Comparison of ENCODE assay signal across 8 cellular contexts in the genomic region with DNA sequence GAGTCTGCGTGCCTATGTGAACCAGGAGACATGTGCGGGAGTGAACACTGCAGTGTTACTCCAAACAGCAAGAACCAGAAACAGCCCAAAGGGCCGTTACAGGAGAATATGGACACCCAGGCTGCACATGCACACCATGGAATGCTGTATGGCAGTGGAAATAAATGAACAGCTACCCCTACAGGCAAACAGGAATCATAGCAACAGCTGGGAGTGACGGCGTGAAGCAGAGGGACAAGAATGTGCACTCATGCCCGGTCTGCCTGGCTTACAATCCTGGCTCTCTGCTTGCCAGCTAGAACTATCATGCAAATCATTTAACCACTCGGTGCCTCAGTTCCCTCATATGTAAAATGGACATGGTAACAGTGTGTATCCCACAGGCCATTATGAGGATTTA. TPM values are rescaled to one million over a fixed set of nuclear protein-coding genes. Genes with fewer than 3 reads are reported as not detected.
A peak's percentile ranks its signal among the peaks of the same experiment; 100 is the strongest.
DNase-seq lines count a peak whose midpoint lies in the region; ATAC-seq, FAIRE-seq and TF ChIP-seq lines count a peak whose summit lies in the region.

No MANE protein-coding gene starts in this region.

- no peak overlapping the region for H3K9ac ChIP-seq in endothelial cell of umbilical vein (replicated peaks; ENCODE audit: extremely low read depth, insufficient read depth, low read length)

- peak; percentile 27 for ATAC-seq in activated CD8-positive, alpha-beta T cell treated with anti-CD3 and anti-CD28 coated beads for 36 hours
- ATAC-seq in activated CD8-positive, alpha-beta T cell treated with anti-CD3 and anti-CD28 coated beads, Interleukin-2, amount 10 ng/mL, durations not matched to agents 7 days and 5 days = no peak
- ATAC-seq in naive B cell (ENCODE audit: low read depth in 2 of 2) (peak; percentile 30 to 36), HG03460 (IDR thresholded peaks at IDR 0.05; ENCODE audit: unreplicated experiment) (no peak)

- CTCF ChIA-PET in activated CD8-positive, alpha-beta T cell treated with anti-CD3 and anti-CD28 coated beads for 36 hours (lab: Charles Lee) = interaction anchor here (0.7 to 2.0 kb wide), 6 partner anchors 10 to 64 kb away, joined by 3 to 6 read pairs (median 3); no protein-coding TSS in a partner anchor
- CTCF ChIA-PET in activated CD8-positive, alpha-beta T cell treated with anti-CD3 and anti-CD28 coated beads, Interleukin-2, amount 10 ng/mL, durations not matched to agents 7 days and 5 days (lab: Charles Lee) = no interaction called here
- CTCF ChIA-PET in endothelial cell of umbilical vein (lab: Charles Lee) = interaction anchor here (0.7 to 1.6 kb wide), 7 partner anchors 27 to 458 kb away, joined by 3 to 8 read pairs (median 3); partner anchors contain the start of genes TFE3 and WDR45
- CTCF ChIA-PET in PC-9 (lab: Charles Lee) = no interaction called here

- H3K27ac ChIP-seq in endothelial cell of umbilical vein (ENCODE audit: insufficient read depth, low read depth, low read length) (no peak overlapping the region), PC-9 (no peak overlapping the region)
- H3K27ac ChIP-seq in effector memory CD4-positive, alpha-beta T cell (ENCODE audit: insufficient read depth, low read length, poor library complexity, severe bottlenecking) = no peak overlapping the region

- H3K36me3 Mint-ChIP-seq in activated CD8-positive, alpha-beta T cell treated with anti-CD3 and anti-CD28 coated beads for 36 hours (ENCODE audit: low read depth) = peaks cover 4% of the 10 kb centered on the region
- H3K36me3 Mint-ChIP-seq in activated CD8-positive, alpha-beta T cell treated with anti-CD3 and anti-CD28 coated beads, Interleukin-2, amount 10 ng/mL, durations not matched to agents 7 days and 5 days (ENCODE audit: low read depth) = peaks cover 11% of the 10 kb centered on the region
- H3K36me3 Mint-ChIP-seq in naive B cell = peaks cover 0 to 8% of the 10 kb centered on the region in 2 donors

- H3K27me3 ChIP-seq in endothelial cell of umbilical vein (ENCODE audit: control insufficient read depth in 2 of 2, insufficient read depth in 2 of 2, low read length in 2 of 2) (no peaks in the 10 kb centered on the region), PC-9 (ENCODE audit: insufficient read depth, low read depth) (no peaks in the 10 kb centered on the region)
- H3K27me3 ChIP-seq in effector memory CD4-positive, alpha-beta T cell (replicated peaks; ENCODE audit: control insufficient read depth, insufficient read depth, low read length, poor library complexity, severe bottlenecking) = no peaks in the 10 kb centered on the region

- H3K4me3 ChIP-seq in endothelial cell of umbilical vein (replicated peaks in 1 of 3; ENCODE audit: insufficient read depth in 1 of 3, low read depth in 1 of 3, low read length in 3 of 3) (no peak overlapping the region), PC-9 (no peak overlapping the region)
- no peak overlapping the region for H3K4me3 ChIP-seq in effector memory CD4-positive, alpha-beta T cell (ENCODE audit: insufficient read depth, low read depth, low read length, poor library complexity, severe bottlenecking)

- H3K36me3 ChIP-seq in endothelial cell of umbilical vein (ENCODE audit: control insufficient read depth in 2 of 2, extremely low read depth in 1 of 2, insufficient read depth in 2 of 2, low read length in 2 of 2) (peaks cover 0 to 2% of the 10 kb centered on the region in 2 experiments), PC-9 (ENCODE audit: low read depth) (no peaks in the 10 kb centered on the region)
- peaks cover under 1% of the 10 kb centered on the region for H3K36me3 ChIP-seq in effector memory CD4-positive, alpha-beta T cell (ENCODE audit: control insufficient read depth, insufficient read depth, low read length)

- no peak for TF ChIP-seq CTCF in activated CD8-positive, alpha-beta T cell treated with anti-CD3 and anti-CD28 coated beads for 36 hours (IDR thresholded peaks at IDR 0.05)
- TF ChIP-seq CTCF in endothelial cell of umbilical vein (IDR thresholded peaks at IDR 0.05; ENCODE audit: extremely low read depth in 1 of 2, insufficient read depth in 1 of 2, low read depth in 1 of 2, low read length in 2 of 2) (peak; percentile 42 to 51), PC-9 (conservative IDR thresholded peaks at IDR 0.05) (no peak; the same call in 1 of the 2 replicates)

- H3K27ac Mint-ChIP-seq in activated CD8-positive, alpha-beta T cell treated with anti-CD3 and anti-CD28 coated beads for 36 hours = no peak overlapping the region
- H3K27ac Mint-ChIP-seq in activated CD8-positive, alpha-beta T cell treated with anti-CD3 and anti-CD28 coated beads, Interleukin-2, amount 10 ng/mL, durations not matched to agents 7 days and 5 days = no peak overlapping the region
- H3K27ac Mint-ChIP-seq in naive B cell = no peak overlapping the region

- POLR2A ChIA-PET in activated CD8-positive, alpha-beta T cell treated with anti-CD3 and anti-CD28 coated beads for 36 hours (lab: Charles Lee) = no interaction called here
- POLR2A ChIA-PET in activated CD8-positive, alpha-beta T cell treated with anti-CD3 and anti-CD28 coated beads, Interleukin-2, amount 10 ng/mL, durations not matched to agents 7 days and 5 days (lab: Charles Lee) = no interaction called here
- POLR2A ChIA-PET in endothelial cell of umbilical vein (lab: Charles Lee) (no interaction called here), PC-9 (lab: Charles Lee; ENCODE audit: unreplicated experiment) (no interaction called here)

- H3K4me2 ChIP-seq in endothelial cell of umbilical vein (ENCODE audit: insufficient read depth, low read length) = no peak overlapping the region
- no peak overlapping the region for H3K4me2 ChIP-seq in PC-9

- no peak overlapping the region for H3K4me3 Mint-ChIP-seq in activated CD8-positive, alpha-beta T cell treated with anti-CD3 and anti-CD28 coated beads for 36 hours
- H3K4me3 Mint-ChIP-seq in activated CD8-positive, alpha-beta T cell treated with anti-CD3 and anti-CD28 coated beads, Interleukin-2, amount 10 ng/mL, durations not matched to agents 7 days and 5 days = no peak overlapping the region
- no peak overlapping the region for H3K4me3 Mint-ChIP-seq in naive B cell

- intact Hi-C loops in activated CD8-positive, alpha-beta T cell treated with anti-CD3 and anti-CD28 coated beads for 36 hours (cut with micrococcal nuclease) = no loop called here
- intact Hi-C loops in endothelial cell of umbilical vein (cut with micrococcal nuclease) (loop anchor here (1.0 kb wide), 1 partner anchor 64 kb away; the partner anchor contains the start of gene TFE3), PC-9 (cut with micrococcal nuclease; ENCODE audit: unreplicated experiment) (no loop called here)

- no peaks in the 10 kb centered on the region for H3K27me3 Mint-ChIP-seq in activated CD8-positive, alpha-beta T cell treated with anti-CD3 and anti-CD28 coated beads for 36 hours
- no peaks in the 10 kb centered on the region for H3K27me3 Mint-ChIP-seq in activated CD8-positive, alpha-beta T cell treated with anti-CD3 and anti-CD28 coated beads, Interleukin-2, amount 10 ng/mL, durations not matched to agents 7 days and 5 days (ENCODE audit: low read depth)
- no peaks in the 10 kb centered on the region for H3K27me3 Mint-ChIP-seq in naive B cell

- FAIRE-seq in endothelial cell of umbilical vein (lab: Jason Lieb, UNC) = peak; percentile 60

- no peaks in the 10 kb centered on the region for H3F3A ChIP-seq in PC-9 (ENCODE audit: insufficient read depth, low read depth)

- no peak for TF ChIP-seq POLR2A in endothelial cell of umbilical vein (IDR thresholded peaks at IDR 0.05; ENCODE audit: low read depth, low read length)

- no peaks in the 10 kb centered on the region for H3K9me1 ChIP-seq in endothelial cell of umbilical vein (replicated peaks; ENCODE audit: control insufficient read depth, extremely low read depth, insufficient read depth, low read length)

- DNase-seq in activated CD8-positive, alpha-beta T cell treated with anti-CD3 and anti-CD28 coated beads for 36 hours = peak; percentile 16
- DNase-seq in activated CD8-positive, alpha-beta T cell treated with anti-CD3 and anti-CD28 coated beads, Interleukin-2, amount 10 ng/mL, durations not matched to agents 7 days and 5 days = no peak
- DNase-seq in NCI-H460 (ENCODE audit: extremely low read depth, low read depth) (peak; percentile 41), endothelial cell of umbilical vein (ENCODE audit: low read depth, low spot score) (peak; percentile 44), naive B cell (no peak), PC-9 (no peak)
- no peak for DNase-seq in effector memory CD4-positive, alpha-beta T cell

- no peaks in the 10 kb centered on the region for H4K20me1 ChIP-seq in endothelial cell of umbilical vein (replicated peaks; ENCODE audit: control insufficient read depth, extremely low read depth, insufficient read depth, low read length)
- H4K20me1 ChIP-seq in PC-9 (ENCODE audit: insufficient read depth) = no peaks in the 10 kb centered on the region

- no peak overlapping the region for H2AFZ ChIP-seq in endothelial cell of umbilical vein (ENCODE audit: low read depth, low read length)
- H2AFZ ChIP-seq in PC-9 = no peak overlapping the region

- no peaks in the 10 kb centered on the region for H3K4me1 Mint-ChIP-seq in activated CD8-positive, alpha-beta T cell treated with anti-CD3 and anti-CD28 coated beads for 36 hours (ENCODE audit: low read depth)
- H3K4me1 Mint-ChIP-seq in activated CD8-positive, alpha-beta T cell treated with anti-CD3 and anti-CD28 coated beads, Interleukin-2, amount 10 ng/mL, durations not matched to agents 7 days and 5 days (ENCODE audit: low read depth) = peaks cover 1% of the 10 kb centered on the region
- peaks cover 0 to 4% (median 3%) of the 10 kb centered on the region in 3 donors for H3K4me1 Mint-ChIP-seq in naive B cell

- H3K9me3 Mint-ChIP-seq in activated CD8-positive, alpha-beta T cell treated with anti-CD3 and anti-CD28 coated beads for 36 hours = no peaks in the 10 kb centered on the region
- H3K9me3 Mint-ChIP-seq in activated CD8-positive, alpha-beta T cell treated with anti-CD3 and anti-CD28 coated beads, Interleukin-2, amount 10 ng/mL, durations not matched to agents 7 days and 5 days (ENCODE audit: insufficient read depth) = no peaks in the 10 kb centered on the region
- H3K9me3 Mint-ChIP-seq in naive B cell = no peaks in the 10 kb centered on the region

- H3K79me2 ChIP-seq in endothelial cell of umbilical vein (ENCODE audit: control insufficient read depth, insufficient read depth, low read length) (no peaks in the 10 kb centered on the region), PC-9 (ENCODE audit: low read depth) (no peaks in the 10 kb centered on the region)

- H3K9me3 ChIP-seq in endothelial cell of umbilical vein (replicated peaks; ENCODE audit: control insufficient read depth, insufficient read depth, low read length) (no peaks in the 10 kb centered on the region), PC-9 (ENCODE audit: insufficient read depth, low read depth) (no peaks in the 10 kb centered on the region)
- H3K9me3 ChIP-seq in effector memory CD4-positive, alpha-beta T cell (ENCODE audit: control insufficient read depth, low read length) = no peaks in the 10 kb centered on the region

- BruUV-seq in endothelial cell of umbilical vein (replicated peaks; lab: Mats Ljungman, UMichigan) (no TSS peak), PC-9 (replicated peaks; lab: Mats Ljungman, UMichigan) (no TSS peak)

- no peaks in the 10 kb centered on the region for H3K9me2 ChIP-seq in PC-9 (ENCODE audit: insufficient read depth)

- no peaks in the 10 kb centered on the region for H3K4me1 ChIP-seq in endothelial cell of umbilical vein (ENCODE audit: control insufficient read depth, extremely low read depth, insufficient read depth, low read length)
- no peaks in the 10 kb centered on the region for H3K4me1 ChIP-seq in PC-9 (replicated peaks; ENCODE audit: insufficient read depth)
- H3K4me1 ChIP-seq in effector memory CD4-positive, alpha-beta T cell (ENCODE audit: control insufficient read depth, insufficient read depth, low read length, poor library complexity, severe bottlenecking) = no peaks in the 10 kb centered on the region

- dilution Hi-C loops in endothelial cell of umbilical vein (cut with MboI; ENCODE audit: extremely low pct_ligation_motif_present, low sequenced_read_pairs) = no loop called here

RNA-seq across cellular contexts. Expression of gene GPKOW, which starts 16.6 kb away (rescaled TPM):
- 10 to 100 TPM; 18.5 to 19.0 TPM for total RNA-seq in activated CD8-positive, alpha-beta T cell treated with anti-CD3 and anti-CD28 coated beads for 36 hours
- 10 to 100 TPM; 26.1 to 26.2 TPM for total RNA-seq in activated CD8-positive, alpha-beta T cell treated with anti-CD3 and anti-CD28 coated beads, Interleukin-2, amount 10 ng/mL, durations not matched to agents 7 days and 5 days
- 30.6 and 31.7 TPM in 2 replicates for total RNA-seq in NCI-H460 (2014; rRNA removed; shearing (Covaris generic))
- polyA plus RNA-seq in NCI-H460 (2014; cell fraction: nucleus; rRNA removed) = 26.0 and 28.3 TPM in 2 replicates
- total RNA-seq in endothelial cell of umbilical vein = 21.3 and 22.6 TPM in 2 replicates
- 17.5 and 22.1 TPM in 2 replicates for polyA plus RNA-seq in endothelial cell of umbilical vein
- polyA plus RNA-seq in endothelial cell of umbilical vein (2011; cell fraction: cytosol; rRNA removed) = 29.7 and 30.0 TPM in 2 replicates
- 18.9 and 21.7 TPM in 2 replicates for polyA plus RNA-seq in endothelial cell of umbilical vein (2011; cell fraction: nucleus; rRNA removed)
- polyA plus RNA-seq in endothelial cell of umbilical vein (2012) = 20.9 and 23.1 TPM in 2 replicates
- polyA minus RNA-seq in endothelial cell of umbilical vein = 13.1 and 14.9 TPM in 2 replicates
- polyA minus RNA-seq in endothelial cell of umbilical vein (2011; cell fraction: cytosol; rRNA and poly(A)+ RNA removed) = 19.3 TPM
- polyA minus RNA-seq in endothelial cell of umbilical vein (2011; cell fraction: nucleus; rRNA and poly(A)+ RNA removed) = 4.9 and 6.3 TPM in 2 replicates
- polyA plus RNA-seq in naive B cell (ENCODE audit: low read depth in 6 of 6) = 10 to 100 TPM; 17.9 to 33.9 (median 22.0) TPM
- total RNA-seq in PC-9 (2021) = 12.8 and 17.6 TPM in 2 replicates

RNA-seq across cellular contexts. Expression of gene WDR45, which starts 27.2 kb away (rescaled TPM):
- 10 to 100 TPM; 16.9 to 19.6 TPM for total RNA-seq in activated CD8-positive, alpha-beta T cell treated with anti-CD3 and anti-CD28 coated beads for 36 hours
- 10 to 100 TPM; 29.1 to 29.4 TPM for total RNA-seq in activated CD8-positive, alpha-beta T cell treated with anti-CD3 and anti-CD28 coated beads, Interleukin-2, amount 10 ng/mL, durations not matched to agents 7 days and 5 days
- 85.0 and 104 TPM in 2 replicates for total RNA-seq in NCI-H460 (2014; rRNA removed; shearing (Covaris generic))
- 123 and 175 TPM in 2 replicates for polyA plus RNA-seq in NCI-H460 (2014; cell fraction: nucleus; rRNA removed)
- total RNA-seq in endothelial cell of umbilical vein (29.9 and 32.2 TPM in 2 replicates), PC-9 (2021) (36.7 and 43.4 TPM in 2 replicates)
- polyA plus RNA-seq in endothelial cell of umbilical vein (70.4 and 73.1 TPM in 2 replicates), naive B cell (ENCODE audit: low read depth in 6 of 6) (10 to 100 TPM; 50.0 to 84.9 (median 57.4) TPM)
- 42.1 and 46.4 TPM in 2 replicates for polyA plus RNA-seq in endothelial cell of umbilical vein (2011; cell fraction: cytosol; rRNA removed)
- polyA plus RNA-seq in endothelial cell of umbilical vein (2011; cell fraction: nucleus; rRNA removed) = 202 and 215 TPM in 2 replicates
- 33.1 and 34.4 TPM in 2 replicates for polyA plus RNA-seq in endothelial cell of umbilical vein (2012)
- 60.5 TPM in 2 replicates for polyA minus RNA-seq in endothelial cell of umbilical vein
- polyA minus RNA-seq in endothelial cell of umbilical vein (2011; cell fraction: cytosol; rRNA and poly(A)+ RNA removed) = 95.3 TPM
- 38.6 and 38.8 TPM in 2 replicates for polyA minus RNA-seq in endothelial cell of umbilical vein (2011; cell fraction: nucleus; rRNA and poly(A)+ RNA removed)

RNA-seq across cellular contexts. Expression of gene PRAF2, which starts 33.1 kb away (rescaled TPM):
- 10 to 100 TPM; 10.8 to 12.4 TPM for total RNA-seq in activated CD8-positive, alpha-beta T cell treated with anti-CD3 and anti-CD28 coated beads for 36 hours
- total RNA-seq in activated CD8-positive, alpha-beta T cell treated with anti-CD3 and anti-CD28 coated beads, Interleukin-2, amount 10 ng/mL, durations not matched to agents 7 days and 5 days = 10 to 100 TPM; 19.7 to 22.6 TPM
- total RNA-seq in NCI-H460 (2014; rRNA removed; shearing (Covaris generic)) = 8.1 and 11.1 TPM in 2 replicates
- 2.3 and 9.1 TPM in 2 replicates for polyA plus RNA-seq in NCI-H460 (2014; cell fraction: nucleus; rRNA removed)
- total RNA-seq in endothelial cell of umbilical vein = 41.6 and 45.4 TPM in 2 replicates
- 36.2 and 40.1 TPM in 2 replicates for polyA plus RNA-seq in endothelial cell of umbilical vein
- 33.0 and 45.2 TPM in 2 replicates for polyA plus RNA-seq in endothelial cell of umbilical vein (2011; cell fraction: cytosol; rRNA removed)
- polyA plus RNA-seq in endothelial cell of umbilical vein (2011; cell fraction: nucleus; rRNA removed) = 11.1 and 12.6 TPM in 2 replicates
- 44.1 and 67.8 TPM in 2 replicates for polyA plus RNA-seq in endothelial cell of umbilical vein (2012)
- polyA minus RNA-seq in endothelial cell of umbilical vein = 14.5 and 18.1 TPM in 2 replicates
- 7.5 TPM for polyA minus RNA-seq in endothelial cell of umbilical vein (2011; cell fraction: cytosol; rRNA and poly(A)+ RNA removed)
- polyA minus RNA-seq in endothelial cell of umbilical vein (2011; cell fraction: nucleus; rRNA and poly(A)+ RNA removed) = 3.0 and 10.2 TPM in 2 replicates
- polyA plus RNA-seq in naive B cell (ENCODE audit: low read depth in 6 of 6) = 10 to 100 TPM; 25.5 to 49.0 (median 38.8) TPM
- total RNA-seq in PC-9 (2021) = 12.8 and 17.6 TPM in 2 replicates

RNA-seq across cellular contexts. Expression of gene CCDC120, which starts 48.1 kb away (rescaled TPM):
- 1 to 10 TPM; 3.5 to 3.7 TPM for total RNA-seq in activated CD8-positive, alpha-beta T cell treated with anti-CD3 and anti-CD28 coated beads for 36 hours
- total RNA-seq in activated CD8-positive, alpha-beta T cell treated with anti-CD3 and anti-CD28 coated beads, Interleukin-2, amount 10 ng/mL, durations not matched to agents 7 days and 5 days = 1 to 10 TPM; 5.0 to 5.4 TPM
- 0.22 and 0.52 TPM in 2 replicates for total RNA-seq in NCI-H460 (2014; rRNA removed; shearing (Covaris generic))
- polyA plus RNA-seq in NCI-H460 (2014; cell fraction: nucleus; rRNA removed) = 0.84 and 1.2 TPM in 2 replicates
- 5.7 and 6.4 TPM in 2 replicates for total RNA-seq in endothelial cell of umbilical vein
- polyA plus RNA-seq in endothelial cell of umbilical vein = 2.8 and 3.1 TPM in 2 replicates
- polyA plus RNA-seq in endothelial cell of umbilical vein (2011; cell fraction: cytosol; rRNA removed) = 1.9 and 2.8 TPM in 2 replicates
- polyA plus RNA-seq in endothelial cell of umbilical vein (2011; cell fraction: nucleus; rRNA removed) = 7.8 and 11.9 TPM in 2 replicates
- 2.7 and 3.5 TPM in 2 replicates for polyA plus RNA-seq in endothelial cell of umbilical vein (2012)
- 1.8 and 3.5 TPM in 2 replicates for polyA minus RNA-seq in endothelial cell of umbilical vein
- 4.6 TPM for polyA minus RNA-seq in endothelial cell of umbilical vein (2011; cell fraction: cytosol; rRNA and poly(A)+ RNA removed)
- 2.3 and 3.1 TPM in 2 replicates for polyA minus RNA-seq in endothelial cell of umbilical vein (2011; cell fraction: nucleus; rRNA and poly(A)+ RNA removed)
- 1 to 10 TPM in 1 of 6 donors, under 1 TPM in 4, not detected in 1; 0.62 to 1.7 (median 0.79) TPM for polyA plus RNA-seq in naive B cell (ENCODE audit: low read depth in 6 of 6)
- 20.6 and 23.9 TPM in 2 replicates for total RNA-seq in PC-9 (2021)

RNA-seq across cellular contexts. Expression of gene MAGIX, which starts 55.6 kb away (rescaled TPM):
- under 1 TPM; 0.54 to 0.87 TPM for total RNA-seq in activated CD8-positive, alpha-beta T cell treated with anti-CD3 and anti-CD28 coated beads for 36 hours
- 1 to 10 TPM in 1 of 2 experiments, under 1 TPM in 1; 0.97 to 1.5 TPM for total RNA-seq in activated CD8-positive, alpha-beta T cell treated with anti-CD3 and anti-CD28 coated beads, Interleukin-2, amount 10 ng/mL, durations not matched to agents 7 days and 5 days
- 0.89 and 2.4 TPM in 2 replicates for total RNA-seq in NCI-H460 (2014; rRNA removed; shearing (Covaris generic))
- 7.1 and 7.7 TPM in 2 replicates for polyA plus RNA-seq in NCI-H460 (2014; cell fraction: nucleus; rRNA removed)
- total RNA-seq in endothelial cell of umbilical vein (0.48 and 0.77 TPM in 2 replicates), PC-9 (2021) (1.8 and 2.0 TPM in 2 replicates)
- polyA plus RNA-seq in endothelial cell of umbilical vein (0.88 and 0.94 TPM in 2 replicates), naive B cell (ENCODE audit: low read depth in 6 of 6) (under 1 TPM in 5 of 6 donors, not detected in 1; 0.18 to 0.96 (median 0.35) TPM)
- polyA plus RNA-seq in endothelial cell of umbilical vein (2011; cell fraction: cytosol; rRNA removed) = 0.30 and 0.45 TPM in 2 replicates
- polyA plus RNA-seq in endothelial cell of umbilical vein (2011; cell fraction: nucleus; rRNA removed) = 0.74 and 1.1 TPM in 2 replicates
- 0.27 and 0.42 TPM in 2 replicates for polyA plus RNA-seq in endothelial cell of umbilical vein (2012)
- polyA minus RNA-seq in endothelial cell of umbilical vein = 0.23 and 0.49 TPM in 2 replicates
- 2.0 TPM for polyA minus RNA-seq in endothelial cell of umbilical vein (2011; cell fraction: cytosol; rRNA and poly(A)+ RNA removed)
- polyA minus RNA-seq in endothelial cell of umbilical vein (2011; cell fraction: nucleus; rRNA and poly(A)+ RNA removed) = 0.14 and 1.3 TPM in 2 replicates

Comparison
In these comparisons a context has a peak if more than half of its experiments do, and no peak if none do; other contexts are left out.
1. ATAC-seq: peak in activated CD8-positive, alpha-beta T cell treated with anti-CD3 and anti-CD28 coated beads for 36 hours (single experiment) and naive B cell (2 of 2); none in activated CD8-positive, alpha-beta T cell treated with anti-CD3 and anti-CD28 coated beads, Interleukin-2, amount 10 ng/mL, durations not matched to agents 7 days and 5 days (single experiment) and HG03460 (single experiment).
2. DNase-seq: peak in activated CD8-positive, alpha-beta T cell treated with anti-CD3 and anti-CD28 coated beads for 36 hours (single experiment), NCI-H460 (single experiment) and endothelial cell of umbilical vein (single experiment); none in activated CD8-positive, alpha-beta T cell treated with anti-CD3 and anti-CD28 coated beads, Interleukin-2, amount 10 ng/mL, durations not matched to agents 7 days and 5 days (single experiment), naive B cell (single experiment), PC-9 (0 of 2) and effector memory CD4-positive, alpha-beta T cell (0 of 3).
3. CTCF ChIA-PET loops: an anchor here in activated CD8-positive, alpha-beta T cell treated with anti-CD3 and anti-CD28 coated beads for 36 hours (0.7 to 2.0 kb wide) and endothelial cell of umbilical vein (0.7 to 1.6 kb wide); none called in activated CD8-positive, alpha-beta T cell treated with anti-CD3 and anti-CD28 coated beads, Interleukin-2, amount 10 ng/mL, durations not matched to agents 7 days and 5 days and PC-9.
4. CTCF ChIP-seq: peak in endothelial cell of umbilical vein (2 of 2); none in activated CD8-positive, alpha-beta T cell treated with anti-CD3 and anti-CD28 coated beads for 36 hours (single experiment) and PC-9 (single experiment).